Comparison of ENCODE assay signal across 14 cellular contexts in genomic region chr11:92455221-92455790, GRCh38.
DNase-seq lines count a peak whose midpoint lies in the region; ATAC-seq lines count a peak whose summit lies in the region.
"Had no signal": no experiment of that assay in that cellular context is flagged by ENCODE, and none has a peak within 500 bp of the region (broad histone marks: within the 10 kb centered on the region; RNA-seq: fewer than 3 reads in every experiment).

No MANE protein-coding gene starts in this region.

- no peak for ATAC-seq in stimulated activated naive CD8-positive, alpha-beta T cell treated with anti-CD3 and anti-CD28 coated beads, Interleukin-15, amount 100 ng/mL, for 72 hours
- no peak for ATAC-seq in GM21737 (IDR thresholded peaks at IDR 0.05; ENCODE audit: unreplicated experiment)

- H3K27me3 Mint-ChIP-seq in stimulated activated naive CD8-positive, alpha-beta T cell treated with anti-CD3 and anti-CD28 coated beads, Interleukin-15, amount 100 ng/mL, for 72 hours: no peaks in the 10 kb centered on the region

- H3K4me1 Mint-ChIP-seq in stimulated activated naive CD8-positive, alpha-beta T cell treated with anti-CD3 and anti-CD28 coated beads, Interleukin-15, amount 100 ng/mL, for 72 hours: no peaks in the 10 kb centered on the region
- H3K4me1 Mint-ChIP-seq: CD4-positive, alpha-beta memory T cell had no signal

- DNase-seq in NCI-H1105 treated with DMSO at 0.1 percent for 48 hours (lab: John Stamatoyannopoulos, UW): peak; percentile 70
- DNase-seq in NCI-H1105 (lab: John Stamatoyannopoulos, UW): no peak
- peak; percentile 6 to 63 for DNase-seq in NCI-H2081 (lab: John Stamatoyannopoulos, UW)
- peak; percentile 95 for DNase-seq in NCI-H69 (lab: John Stamatoyannopoulos, UW)
- peak; percentile 83 for DNase-seq in pons (ENCODE audit: low spot score)
- DNase-seq in T-helper 2 cell: no peak
- no peak for DNase-seq in stimulated activated naive CD8-positive, alpha-beta T cell treated with anti-CD3 and anti-CD28 coated beads, Interleukin-15, amount 100 ng/mL, for 72 hours
- DNase-seq: Calu3; CD4-positive, alpha-beta memory T cell; DMS79; NCI-H1436; NCI-H2171 treated with DMSO at 0.1 percent for 48 hours; PC-9 had no signal

- no peak overlapping the region for H3K4me3 Mint-ChIP-seq in stimulated activated naive CD8-positive, alpha-beta T cell treated with anti-CD3 and anti-CD28 coated beads, Interleukin-15, amount 100 ng/mL, for 72 hours
- H3K4me3 Mint-ChIP-seq: CD4-positive, alpha-beta memory T cell had no signal

- peaks cover 0 to 8% of the 10 kb centered on the region in 2 donors for H3K9me3 Mint-ChIP-seq in stimulated activated naive CD8-positive, alpha-beta T cell treated with anti-CD3 and anti-CD28 coated beads, Interleukin-15, amount 100 ng/mL, for 72 hours

- no peak overlapping the region for H3K27ac Mint-ChIP-seq in stimulated activated naive CD8-positive, alpha-beta T cell treated with anti-CD3 and anti-CD28 coated beads, Interleukin-15, amount 100 ng/mL, for 72 hours
- H3K27ac Mint-ChIP-seq: CD4-positive, alpha-beta memory T cell had no signal

Comparison
In these comparisons a context has a peak if more than half of its experiments do, and no peak if none do; other contexts are left out.
1. DNase-seq: peak in NCI-H1105 treated with DMSO at 0.1 percent for 48 hours (single experiment), NCI-H2081 (2 of 2), NCI-H69 (single experiment) and pons (single experiment); none in NCI-H1105 (single experiment), T-helper 2 cell (0 of 5) and stimulated activated naive CD8-positive, alpha-beta T cell treated with anti-CD3 and anti-CD28 coated beads, Interleukin-15, amount 100 ng/mL, for 72 hours (0 of 2).